Comparison of ENCODE assay signal across 21 cellular contexts in genomic region chr11:8085006-8085645, GRCh38. TPM values are rescaled to one million over a fixed set of nuclear protein-coding genes. Genes with fewer than 3 reads are reported as not detected.
A peak's percentile ranks its signal among the peaks of the same experiment; 100 is the strongest.
DNase-seq lines count a peak whose midpoint lies in the region; ATAC-seq, FAIRE-seq and TF ChIP-seq lines count a peak whose summit lies in the region.
"Had no signal": no experiment of that assay in that cellular context is flagged by ENCODE, and none has a peak within 500 bp of the region (broad histone marks: within the 10 kb centered on the region; RNA-seq: fewer than 3 reads in every experiment).

No MANE protein-coding gene starts in this region.

- intact Hi-C loops in left ventricle myocardium inferior (cut with micrococcal nuclease) (no loop called here), heart right ventricle (cut with DNase I) (loop anchor here in 1 of 10 donors (5.0 kb wide), 1 partner anchor 53 kb away; no protein-coding TSS in a partner anchor), vagina (cut with DNase I) (loop anchor here (5.0 kb wide), 1 partner anchor 68 kb away; no protein-coding TSS in a partner anchor)

- H3K27ac ChIP-seq in left ventricle myocardium inferior (replicated peaks) (peak overlapping the region; percentile 51), heart right ventricle (peak overlapping the region in 1 of 10 donors; percentile 26), gastroesophageal sphincter (peak overlapping the region in 3 of 4 donors; percentile 38 to 67 (median 42)), neural progenitor cell (no peak overlapping the region), vagina (peak overlapping the region; percentile 55), small intestine (ENCODE audit: low read depth in 1 of 2, low read length in 1 of 2) (no peak overlapping the region)
- H3K27ac ChIP-seq: 22Rv1 had no signal

- no peak for TF ChIP-seq CTCF in left ventricle myocardium inferior (IDR thresholded peaks at IDR 0.05; ENCODE audit: borderline replicate concordance)
- TF ChIP-seq CTCF in heart right ventricle (IDR thresholded peaks at IDR 0.05), result no peak
- TF ChIP-seq CTCF in gastroesophageal sphincter (IDR thresholded peaks at IDR 0.05), result no peak
- TF ChIP-seq CTCF in neural progenitor cell (IDR thresholded peaks at IDR 0.05), result no peak
- no peak for TF ChIP-seq CTCF in vagina (IDR thresholded peaks at IDR 0.05)

- TF ChIP-seq POLR2A in gastroesophageal sphincter (IDR thresholded peaks at IDR 0.05), result no peak
- no peak for TF ChIP-seq POLR2A in vagina (IDR thresholded peaks at IDR 0.05)

- no peak for TF ChIP-seq EP300 in gastroesophageal sphincter (IDR thresholded peaks at IDR 0.05)

- peaks cover 51% of the 10 kb centered on the region for H3K79me2 ChIP-seq in neural progenitor cell (ENCODE audit: low read depth)

- peaks cover 70% of the 10 kb centered on the region for H3K4me1 ChIP-seq in left ventricle myocardium inferior
- peaks cover 4 to 64% (median 56%) of the 10 kb centered on the region in 9 donors for H3K4me1 ChIP-seq in heart right ventricle
- peaks cover 0 to 59% (median 37%) of the 10 kb centered on the region in 3 donors for H3K4me1 ChIP-seq in gastroesophageal sphincter
- H3K4me1 ChIP-seq in neural progenitor cell, result peaks cover 46% of the 10 kb centered on the region
- peaks cover 65% of the 10 kb centered on the region for H3K4me1 ChIP-seq in vagina
- no peaks in the 10 kb centered on the region for H3K4me1 ChIP-seq in small intestine (ENCODE audit: control insufficient read depth in 2 of 2, insufficient read depth in 1 of 2, low read depth in 1 of 2, low read length in 1 of 2)

- H3K9me3 ChIP-seq in left ventricle myocardium inferior (replicated peaks) (no peaks in the 10 kb centered on the region), heart right ventricle (no peaks in the 10 kb centered on the region), gastroesophageal sphincter (no peaks in the 10 kb centered on the region), neural progenitor cell (ENCODE audit: low read depth) (no peaks in the 10 kb centered on the region), vagina (no peaks in the 10 kb centered on the region), small intestine (ENCODE audit: control insufficient read depth, low read depth) (no peaks in the 10 kb centered on the region)

- no peaks in the 10 kb centered on the region for H3K36me3 ChIP-seq in left ventricle myocardium inferior
- no peaks in the 10 kb centered on the region for H3K36me3 ChIP-seq in heart right ventricle
- H3K36me3 ChIP-seq in gastroesophageal sphincter, result peaks cover 0 to 5% of the 10 kb centered on the region in 2 donors
- H3K36me3 ChIP-seq in neural progenitor cell, result no peaks in the 10 kb centered on the region
- no peaks in the 10 kb centered on the region for H3K36me3 ChIP-seq in vagina
- H3K36me3 ChIP-seq in small intestine (ENCODE audit: control insufficient read depth in 2 of 2, insufficient read depth in 2 of 2, low read length in 2 of 2), result no peaks in the 10 kb centered on the region

- no peak overlapping the region for H3K27ac Mint-ChIP-seq in neural progenitor cell
- H3K27ac Mint-ChIP-seq: HFFc6 had no signal

- FAIRE-seq in small intestine (lab: Jason Lieb, UNC), result no peak
- FAIRE-seq: GM19239 had no signal

- peaks cover 50% of the 10 kb centered on the region for H3K4me1 Mint-ChIP-seq in neural progenitor cell

- H2AFZ ChIP-seq in neural progenitor cell (replicated peaks), result no peak overlapping the region

- no peak for DNase-seq in left ventricle myocardium inferior
- no peak for DNase-seq in heart right ventricle
- DNase-seq in neural progenitor cell (ENCODE audit: low spot score), result no peak
- DNase-seq in vagina (ENCODE audit: extremely low spot score in 2 of 2), result no peak
- DNase-seq in small intestine, result no peak
- DNase-seq: ACHN, EL, GF-D8, H7, HFFc6, KBM-7, NCI-H1436 treated with DMSO at 0.1 percent for 48 hours, NCI-H2029, NCI-H510A, SIG-M5 had no signal

- no peaks in the 10 kb centered on the region for H3K9me3 Mint-ChIP-seq in neural progenitor cell
- H3K9me3 Mint-ChIP-seq: HFFc6 had no signal

- no peak overlapping the region for H3K4me3 ChIP-seq in left ventricle myocardium inferior
- no peak overlapping the region for H3K4me3 ChIP-seq in heart right ventricle
- no peak overlapping the region for H3K4me3 ChIP-seq in gastroesophageal sphincter
- no peak overlapping the region for H3K4me3 ChIP-seq in neural progenitor cell
- no peak overlapping the region for H3K4me3 ChIP-seq in vagina
- no peak overlapping the region for H3K4me3 ChIP-seq in small intestine (ENCODE audit: low read depth in 1 of 2, low read length in 2 of 2)

- peaks cover 54% of the 10 kb centered on the region for H4K20me1 ChIP-seq in neural progenitor cell (ENCODE audit: low read depth)

- H3K27me3 ChIP-seq in left ventricle myocardium inferior (ENCODE audit: low read depth) (peaks cover 7% of the 10 kb centered on the region), heart right ventricle (peaks cover 0 to 15% (median 0%) of the 10 kb centered on the region in 7 donors), gastroesophageal sphincter (no peaks in the 10 kb centered on the region), neural progenitor cell (peaks cover 8% of the 10 kb centered on the region), vagina (no peaks in the 10 kb centered on the region), small intestine (ENCODE audit: control insufficient read depth in 2 of 2, insufficient read depth in 2 of 2, low read length in 2 of 2) (peaks cover 5 to 7% of the 10 kb centered on the region in 2 donors)

- ATAC-seq in heart right ventricle (no peak), gastroesophageal sphincter (no peak), HG03432 (IDR thresholded peaks at IDR 0.05; ENCODE audit: unreplicated experiment) (no peak), GM21723 (IDR thresholded peaks at IDR 0.05; ENCODE audit: unreplicated experiment) (no peak)

- no peak overlapping the region for H3K9ac ChIP-seq in neural progenitor cell

- H3F3A ChIP-seq in neural progenitor cell (ENCODE audit: low read depth), result peaks cover 18% of the 10 kb centered on the region

- H3K4me3 Mint-ChIP-seq in neural progenitor cell, result no peak overlapping the region
- H3K4me3 Mint-ChIP-seq: CD14-positive monocyte, HFFc6 had no signal

- H3K27me3 Mint-ChIP-seq in neural progenitor cell (ENCODE audit: insufficient read depth, low read depth), result peaks cover 8% of the 10 kb centered on the region

- peak overlapping the region; percentile 9 for H3K4me2 ChIP-seq in neural progenitor cell

- no peaks in the 10 kb centered on the region for H3K36me3 Mint-ChIP-seq in neural progenitor cell
- H3K36me3 Mint-ChIP-seq: CD14-positive monocyte had no signal

- WGBS in heart right ventricle, 2 donors, result 72 to 74% methylated on average over 11 of the region's 11 CpGs
- 81% methylated on average over 5 to 6 of the region's 11 CpGs for whole genome bisulfite sequencing in gastroesophageal sphincter (ENCODE audit: low coverage in 1 of 2), 2 donors
- whole genome bisulfite sequencing in small intestine, 3 donors, result 77 to 79% (median 78%) methylated on average over 11 of the region's 11 CpGs

RNA-seq across cellular contexts. Expression of gene TUB, which starts 4.1 kb away (rescaled TPM):
- total RNA-seq in left ventricle myocardium inferior (22.8 TPM), heart right ventricle (10 to 100 TPM; 11.6 to 28.2 (median 20.2) TPM), gastroesophageal sphincter (10 to 100 TPM in 3 of 4 donors, 1 to 10 TPM in 1; 8.2 to 19.0 (median 13.4) TPM), neural progenitor cell (ENCODE audit: low replicate concordance) (28.7 and 41.3 TPM in 2 replicates), vagina (13.5 TPM)
- polyA plus RNA-seq in heart right ventricle (1 to 10 TPM; 2.4 to 3.7 TPM), small intestine (1 to 10 TPM in 1 of 3 donors, under 1 TPM in 1, not detected in 1; 0.54 to 3.5 TPM)
- polyA plus RNA-seq: CD14-positive monocyte had no signal

Comparison
In these comparisons a context has a peak if more than half of its experiments do, and no peak if none do; other contexts are left out.
1. H3K27ac ChIP-seq: peak in left ventricle myocardium inferior (single experiment), gastroesophageal sphincter (3 of 4) and vagina (single experiment); none in neural progenitor cell (single experiment) and small intestine (0 of 2).